ENCODE assay signal across 1 cellular context in the genomic region with DNA sequence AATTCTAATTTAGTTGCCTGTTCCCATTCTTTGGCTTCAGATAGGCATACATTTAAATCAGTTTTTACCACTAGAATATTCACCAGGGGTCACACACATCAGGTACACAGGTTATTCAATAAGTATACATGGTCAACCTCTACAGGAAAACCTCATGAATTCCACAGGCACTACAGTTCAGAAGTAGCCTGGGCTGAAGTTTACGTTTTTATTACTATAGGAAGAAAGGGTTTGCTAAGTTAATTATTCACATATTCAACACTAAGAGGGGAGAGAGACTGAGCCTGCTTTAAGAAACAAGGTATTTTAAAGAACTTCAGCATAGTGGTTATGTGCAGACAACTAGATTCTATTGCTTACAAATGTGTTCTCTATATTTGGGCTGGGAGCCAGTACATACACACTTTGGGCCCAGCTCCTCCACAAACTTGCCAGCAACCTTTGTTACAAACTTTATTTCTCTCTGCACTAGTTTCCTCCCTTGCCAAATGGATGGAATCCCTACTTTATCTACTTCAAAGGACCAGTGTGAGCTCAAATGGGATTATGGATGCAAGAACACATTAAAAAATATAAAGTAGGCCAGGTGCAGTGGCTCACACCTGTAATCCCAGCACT.
TF ChIP-seq lines count a peak whose summit lies in the region.

No MANE protein-coding gene starts in this region.

TF ChIP-seq in HepG2, 621 proteins besides CTCF, POLR2A, EP300 and RAD21:
- TF ChIP-seq, protein P1, sequence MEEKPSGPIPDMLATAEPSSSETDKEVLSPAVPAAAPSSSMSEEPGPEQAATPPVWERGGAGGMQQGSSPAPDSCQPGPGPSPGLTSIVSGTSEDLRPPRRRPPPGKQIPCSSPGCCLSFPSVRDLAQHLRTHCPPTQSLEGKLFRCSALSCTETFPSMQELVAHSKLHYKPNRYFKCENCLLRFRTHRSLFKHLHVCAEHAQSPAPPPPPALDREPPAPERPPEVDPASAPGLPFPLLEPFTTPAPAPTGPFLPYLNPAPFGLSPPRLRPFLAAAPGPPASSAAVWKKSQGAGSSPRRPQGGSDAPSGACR (CRISPR knock-in tag; IDR thresholded peaks at IDR 0.05) = no peak
- TF ChIP-seq ZFYVE20 (CRISPR knock-in tag; IDR thresholded peaks at IDR 0.05; ENCODE audit: borderline replicate concordance, low read depth) = no peak
- TF ChIP-seq, protein P2, sequence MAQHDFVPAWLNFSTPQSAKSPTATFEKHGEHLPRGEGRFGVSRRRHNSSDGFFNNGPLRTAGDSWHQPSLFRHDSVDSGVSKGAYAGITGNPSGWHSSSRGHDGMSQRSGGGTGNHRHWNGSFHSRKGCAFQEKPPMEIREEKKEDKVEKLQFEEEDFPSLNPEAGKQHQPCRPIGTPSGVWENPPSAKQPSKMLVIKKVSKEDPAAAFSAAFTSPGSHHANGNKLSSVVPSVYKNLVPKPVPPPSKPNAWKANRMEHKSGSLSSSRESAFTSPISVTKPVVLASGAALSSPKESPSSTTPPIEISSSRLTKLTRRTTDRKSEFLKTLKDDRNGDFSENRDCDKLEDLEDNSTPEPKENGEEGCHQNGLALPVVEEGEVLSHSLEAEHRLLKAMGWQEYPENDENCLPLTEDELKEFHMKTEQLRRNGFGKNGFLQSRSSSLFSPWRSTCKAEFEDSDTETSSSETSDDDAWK (CRISPR knock-in tag; IDR thresholded peaks at IDR 0.05) = no peak
- TF ChIP-seq GATAD1 (CRISPR knock-in tag; IDR thresholded peaks at IDR 0.05) = no peak
- no peak for TF ChIP-seq FOSL1 (CRISPR knock-in tag; IDR thresholded peaks at IDR 0.05; ENCODE audit: borderline replicate concordance)
- TF ChIP-seq, protein P3, sequence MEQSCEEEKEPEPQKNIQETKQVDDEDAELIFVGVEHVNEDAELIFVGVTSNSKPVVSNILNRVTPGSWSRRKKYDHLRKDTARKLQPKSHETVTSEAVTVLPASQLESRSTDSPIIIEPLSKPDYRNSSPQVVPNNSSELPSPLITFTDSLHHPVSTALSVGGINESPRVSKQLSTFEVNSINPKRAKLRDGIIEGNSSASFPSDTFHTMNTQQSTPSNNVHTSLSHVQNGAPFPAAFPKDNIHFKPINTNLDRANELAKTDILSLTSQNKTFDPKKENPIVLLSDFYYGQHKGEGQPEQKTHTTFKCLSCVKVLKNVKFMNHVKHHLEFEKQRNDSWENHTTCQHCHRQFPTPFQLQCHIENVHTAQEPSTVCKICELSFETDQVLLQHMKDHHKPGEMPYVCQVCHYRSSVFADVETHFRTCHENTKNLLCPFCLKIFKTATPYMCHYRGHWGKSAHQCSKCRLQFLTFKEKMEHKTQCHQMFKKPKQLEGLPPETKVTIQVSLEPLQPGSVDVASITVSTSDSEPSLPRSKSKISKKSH (CRISPR knock-in tag; IDR thresholded peaks at IDR 0.05; ENCODE audit: borderline replicate concordance) = no peak
- TF ChIP-seq, protein P4, sequence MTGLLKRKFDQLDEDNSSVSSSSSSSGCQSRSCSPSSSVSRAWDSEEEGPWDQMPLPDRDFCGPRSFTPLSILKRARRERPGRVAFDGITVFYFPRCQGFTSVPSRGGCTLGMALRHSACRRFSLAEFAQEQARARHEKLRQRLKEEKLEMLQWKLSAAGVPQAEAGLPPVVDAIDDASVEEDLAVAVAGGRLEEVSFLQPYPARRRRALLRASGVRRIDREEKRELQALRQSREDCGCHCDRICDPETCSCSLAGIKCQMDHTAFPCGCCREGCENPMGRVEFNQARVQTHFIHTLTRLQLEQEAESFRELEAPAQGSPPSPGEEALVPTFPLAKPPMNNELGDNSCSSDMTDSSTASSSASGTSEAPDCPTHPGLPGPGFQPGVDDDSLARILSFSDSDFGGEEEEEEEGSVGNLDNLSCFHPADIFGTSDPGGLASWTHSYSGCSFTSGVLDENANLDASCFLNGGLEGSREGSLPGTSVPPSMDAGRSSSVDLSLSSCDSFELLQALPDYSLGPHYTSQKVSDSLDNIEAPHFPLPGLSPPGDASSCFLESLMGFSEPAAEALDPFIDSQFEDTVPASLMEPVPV (CRISPR knock-in tag; IDR thresholded peaks at IDR 0.05) = no peak
- TF ChIP-seq ZNF282 (IDR thresholded peaks at IDR 0.05; ENCODE audit: partially characterized antibody) = no peak
- TF ChIP-seq, protein P5, sequence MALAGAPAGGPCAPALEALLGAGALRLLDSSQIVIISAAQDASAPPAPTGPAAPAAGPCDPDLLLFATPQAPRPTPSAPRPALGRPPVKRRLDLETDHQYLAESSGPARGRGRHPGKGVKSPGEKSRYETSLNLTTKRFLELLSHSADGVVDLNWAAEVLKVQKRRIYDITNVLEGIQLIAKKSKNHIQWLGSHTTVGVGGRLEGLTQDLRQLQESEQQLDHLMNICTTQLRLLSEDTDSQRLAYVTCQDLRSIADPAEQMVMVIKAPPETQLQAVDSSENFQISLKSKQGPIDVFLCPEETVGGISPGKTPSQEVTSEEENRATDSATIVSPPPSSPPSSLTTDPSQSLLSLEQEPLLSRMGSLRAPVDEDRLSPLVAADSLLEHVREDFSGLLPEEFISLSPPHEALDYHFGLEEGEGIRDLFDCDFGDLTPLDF (CRISPR knock-in tag; IDR thresholded peaks at IDR 0.05) = no peak
- TF ChIP-seq ZNF776 (CRISPR knock-in tag; IDR thresholded peaks at IDR 0.05) = no peak
- TF ChIP-seq, protein P6, sequence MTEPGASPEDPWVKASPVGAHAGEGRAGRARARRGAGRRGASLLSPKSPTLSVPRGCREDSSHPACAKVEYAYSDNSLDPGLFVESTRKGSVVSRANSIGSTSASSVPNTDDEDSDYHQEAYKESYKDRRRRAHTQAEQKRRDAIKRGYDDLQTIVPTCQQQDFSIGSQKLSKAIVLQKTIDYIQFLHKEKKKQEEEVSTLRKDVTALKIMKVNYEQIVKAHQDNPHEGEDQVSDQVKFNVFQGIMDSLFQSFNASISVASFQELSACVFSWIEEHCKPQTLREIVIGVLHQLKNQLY (CRISPR knock-in tag; IDR thresholded peaks at IDR 0.05) = no peak
- no peak for TF ChIP-seq PCBP1 (IDR thresholded peaks at IDR 0.05; ENCODE audit: borderline replicate concordance, low read depth, low read length)
- TF ChIP-seq, protein P7, sequence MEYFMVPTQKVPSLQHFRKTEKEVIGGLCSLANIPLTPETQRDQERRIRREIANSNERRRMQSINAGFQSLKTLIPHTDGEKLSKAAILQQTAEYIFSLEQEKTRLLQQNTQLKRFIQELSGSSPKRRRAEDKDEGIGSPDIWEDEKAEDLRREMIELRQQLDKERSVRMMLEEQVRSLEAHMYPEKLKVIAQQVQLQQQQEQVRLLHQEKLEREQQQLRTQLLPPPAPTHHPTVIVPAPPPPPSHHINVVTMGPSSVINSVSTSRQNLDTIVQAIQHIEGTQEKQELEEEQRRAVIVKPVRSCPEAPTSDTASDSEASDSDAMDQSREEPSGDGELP (IDR thresholded peaks at IDR 0.05; ENCODE audit: borderline replicate concordance, low read depth) = no peak
- no peak for TF ChIP-seq JUN (CRISPR knock-in tag; IDR thresholded peaks at IDR 0.05)
- TF ChIP-seq DR1 (CRISPR knock-in tag; IDR thresholded peaks at IDR 0.05) = no peak
